10 cellular contexts compared by ENCODE assay signal in the genomic region with DNA sequence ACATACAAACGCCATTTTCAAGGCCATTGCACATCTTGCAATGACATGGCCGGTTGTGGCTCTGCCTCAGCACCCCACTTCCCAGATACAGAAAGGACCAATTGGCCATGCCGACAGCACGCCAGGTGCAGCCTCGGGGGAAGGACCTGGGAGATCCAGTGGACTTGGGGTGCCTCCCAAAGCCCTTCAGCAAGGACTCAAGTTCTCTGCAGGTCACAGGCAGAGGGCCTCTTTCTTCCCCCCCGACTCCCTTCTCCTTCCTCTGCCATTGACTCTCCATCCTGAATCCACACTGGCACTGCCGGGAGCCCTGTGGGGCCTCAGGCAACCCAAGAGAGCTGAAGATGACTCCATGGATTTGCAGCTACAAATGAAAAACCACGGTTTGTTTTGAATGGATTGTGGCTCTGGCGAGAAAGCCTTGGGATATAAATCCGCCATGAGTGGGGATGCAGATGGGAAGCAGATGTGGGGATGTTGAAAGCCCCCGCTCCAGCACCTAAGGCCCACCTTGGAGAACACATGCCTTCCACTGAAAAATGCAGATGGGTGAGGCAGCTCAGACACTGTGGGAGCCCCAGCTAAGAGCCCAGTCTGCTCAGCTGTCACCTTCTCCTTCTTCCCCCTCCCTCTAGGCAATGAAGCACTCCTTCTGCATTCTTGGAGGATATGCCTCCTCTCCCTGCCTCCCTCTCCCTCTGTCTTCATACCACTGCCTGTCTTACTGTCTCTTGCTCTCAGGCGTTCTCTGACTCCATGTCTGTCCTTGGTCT. TPM values are rescaled to one million over a fixed set of nuclear protein-coding genes. Genes with fewer than 3 reads are reported as not detected.
DNase-seq lines count a peak whose midpoint lies in the region; ATAC-seq and TF ChIP-seq lines count a peak whose summit lies in the region.
"Had no signal": no experiment of that assay in that cellular context is flagged by ENCODE, and none has a peak within 500 bp of the region (broad histone marks: within the 10 kb centered on the region; RNA-seq: fewer than 3 reads in every experiment).

No MANE protein-coding gene starts in this region.

- TF ChIP-seq EP300 in SK-N-SH (IDR thresholded peaks at IDR 0.05; ENCODE audit: borderline replicate concordance in 1 of 2, low read depth in 1 of 2, low read length in 1 of 2): no peak

- WGBS in SK-N-SH (ENCODE audit: low lambda C conversion rate): 87% methylated on average over 12 of the region's 12 CpGs
- 77% methylated on average over 12 of the region's 12 CpGs for WGBS in smooth muscle cell (ENCODE audit: low lambda C conversion rate)

- CTCF ChIA-PET in HEK293 (lab: Yijun Ruan, JAX): interaction anchor here (0.9 kb wide), 1 partner anchor 110 kb away, joined by 3 read pairs; no protein-coding TSS in a partner anchor
- CTCF ChIA-PET in SK-N-SH (lab: Yijun Ruan, JAX): interaction anchor here (0.9 to 3.6 kb wide), 5 partner anchors 9 to 147 kb away, joined by 3 to 17 read pairs (median 5); a partner anchor contains a TSS

- H2AFZ ChIP-seq in SK-N-SH (ENCODE audit: low read depth) (no peak overlapping the region), smooth muscle cell (ENCODE audit: low read depth) (no peak overlapping the region)

- H3K9me3 ChIP-seq in HEK293 (ENCODE audit: control insufficient read depth, insufficient read depth, low read depth, low read length) (no peaks in the 10 kb centered on the region), SK-N-SH (no peaks in the 10 kb centered on the region), smooth muscle cell (replicated peaks; ENCODE audit: low read depth) (no peaks in the 10 kb centered on the region)

- H3K27me3 ChIP-seq in SK-N-SH (ENCODE audit: insufficient read depth) (no peaks in the 10 kb centered on the region), foreskin keratinocyte (no peaks in the 10 kb centered on the region), smooth muscle cell (ENCODE audit: low read depth) (no peaks in the 10 kb centered on the region)

- TF ChIP-seq CTCF in HEK293 (tag by site-specific recombination; IDR thresholded peaks at IDR 0.05) (no peak), SK-N-SH (IDR thresholded peaks at IDR 0.05) (no peak), foreskin keratinocyte (conservative IDR thresholded peaks at IDR 0.05) (no peak), smooth muscle cell (IDR thresholded peaks at IDR 0.05; ENCODE audit: borderline replicate concordance, insufficient read depth, poor library complexity, severe bottlenecking) (no peak)

- peak overlapping the region; percentile 34; the same call in 1 of the 2 replicates for H3K27ac ChIP-seq in HEK293 (ENCODE audit: extremely low read depth, low read depth, low read length)
- H3K27ac ChIP-seq in SK-N-SH (ENCODE audit: low read depth in 2 of 2, low read length in 1 of 2): peak overlapping the region in 1 of 2 experiments; percentile 67; a peak in 2 of 4 replicates
- H3K27ac ChIP-seq in foreskin keratinocyte: no peak overlapping the region
- H3K27ac ChIP-seq in smooth muscle cell (ENCODE audit: low read depth): no peak overlapping the region
- H3K27ac ChIP-seq: C4-2B had no signal

- no peaks in the 10 kb centered on the region for H3K36me3 ChIP-seq in HEK293 (ENCODE audit: control insufficient read depth in 2 of 2, insufficient read depth in 1 of 2, low read length in 2 of 2)
- H3K36me3 ChIP-seq in SK-N-SH (replicated peaks in 1 of 2; ENCODE audit: control insufficient read depth in 1 of 2, insufficient read depth in 2 of 2, low read length in 1 of 2): no peaks in the 10 kb centered on the region
- H3K36me3 ChIP-seq in smooth muscle cell (ENCODE audit: low read depth): no peaks in the 10 kb centered on the region

- POLR2A ChIA-PET in HEK293 (lab: Yijun Ruan, JAX): no interaction called here
- POLR2A ChIA-PET in SK-N-SH (lab: Yijun Ruan, JAX): interaction anchor here (0.6 to 0.9 kb wide), 3 partner anchors 9 to 95 kb away, joined by 3 to 4 read pairs (median 3); no protein-coding TSS in a partner anchor

- H3K4me2 ChIP-seq in SK-N-SH: no peak overlapping the region
- H3K4me2 ChIP-seq in smooth muscle cell: peak overlapping the region; percentile 64

- H3F3A ChIP-seq in SK-N-SH (replicated peaks; ENCODE audit: insufficient read depth): peaks cover 15% of the 10 kb centered on the region
- H3F3A ChIP-seq in smooth muscle cell (ENCODE audit: low read depth): no peaks in the 10 kb centered on the region

- ATAC-seq in foreskin keratinocyte (peak; percentile 4), GM21367 (IDR thresholded peaks at IDR 0.05; ENCODE audit: unreplicated experiment) (no peak), HG02870 (IDR thresholded peaks at IDR 0.05; ENCODE audit: unreplicated experiment) (no peak), GM18517 (IDR thresholded peaks at IDR 0.05; ENCODE audit: unreplicated experiment) (no peak)

- H3K4me3 ChIP-seq in HEK293 (ENCODE audit: low read depth, low read length) (no peak overlapping the region), SK-N-SH (ENCODE audit: low read depth in 2 of 2, low read length in 1 of 2) (no peak overlapping the region), smooth muscle cell (no peak overlapping the region)

- H3K9me2 ChIP-seq in SK-N-SH: no peaks in the 10 kb centered on the region

- H4K20me1 ChIP-seq in SK-N-SH (ENCODE audit: insufficient read depth) (no peaks in the 10 kb centered on the region), smooth muscle cell (ENCODE audit: low read depth) (no peaks in the 10 kb centered on the region)

- H3K79me2 ChIP-seq in SK-N-SH (ENCODE audit: insufficient read depth): no peaks in the 10 kb centered on the region
- H3K79me2 ChIP-seq in smooth muscle cell (ENCODE audit: low read depth): no peaks in the 10 kb centered on the region

- peaks cover 12% of the 10 kb centered on the region for H3K4me1 ChIP-seq in HEK293 (ENCODE audit: control insufficient read depth, insufficient read depth, low read length)
- peaks cover 21 to 29% of the 10 kb centered on the region in 2 experiments for H3K4me1 ChIP-seq in SK-N-SH (ENCODE audit: control insufficient read depth in 1 of 2, insufficient read depth in 2 of 2, low read depth in 1 of 2, low read length in 1 of 2)
- H3K4me1 ChIP-seq in foreskin keratinocyte: peaks cover 35% of the 10 kb centered on the region
- H3K4me1 ChIP-seq in smooth muscle cell (ENCODE audit: low read depth): peaks cover 16% of the 10 kb centered on the region

- no peak overlapping the region for H3K9ac ChIP-seq in SK-N-SH
- no peak overlapping the region for H3K9ac ChIP-seq in smooth muscle cell (ENCODE audit: low read depth)

- peak; percentile 44 for DNase-seq in SK-N-SH
- no peak for DNase-seq in foreskin keratinocyte
- no peak for DNase-seq in smooth muscle cell (lab: John Stamatoyannopoulos, UW; ENCODE audit: unreplicated experiment)
- DNase-seq: activated CD8-positive, alpha-beta memory T cell treated with anti-CD3 and anti-CD28 coated beads for 24 hours; SW 1271 had no signal

- no peak for TF ChIP-seq RAD21 in SK-N-SH (IDR thresholded peaks at IDR 0.05; ENCODE audit: low read length)

TF ChIP-seq in HEK293, 187 proteins besides CTCF, POLR2A, EP300 and RAD21 (continues in another document):
- TF ChIP-seq, protein P1, sequence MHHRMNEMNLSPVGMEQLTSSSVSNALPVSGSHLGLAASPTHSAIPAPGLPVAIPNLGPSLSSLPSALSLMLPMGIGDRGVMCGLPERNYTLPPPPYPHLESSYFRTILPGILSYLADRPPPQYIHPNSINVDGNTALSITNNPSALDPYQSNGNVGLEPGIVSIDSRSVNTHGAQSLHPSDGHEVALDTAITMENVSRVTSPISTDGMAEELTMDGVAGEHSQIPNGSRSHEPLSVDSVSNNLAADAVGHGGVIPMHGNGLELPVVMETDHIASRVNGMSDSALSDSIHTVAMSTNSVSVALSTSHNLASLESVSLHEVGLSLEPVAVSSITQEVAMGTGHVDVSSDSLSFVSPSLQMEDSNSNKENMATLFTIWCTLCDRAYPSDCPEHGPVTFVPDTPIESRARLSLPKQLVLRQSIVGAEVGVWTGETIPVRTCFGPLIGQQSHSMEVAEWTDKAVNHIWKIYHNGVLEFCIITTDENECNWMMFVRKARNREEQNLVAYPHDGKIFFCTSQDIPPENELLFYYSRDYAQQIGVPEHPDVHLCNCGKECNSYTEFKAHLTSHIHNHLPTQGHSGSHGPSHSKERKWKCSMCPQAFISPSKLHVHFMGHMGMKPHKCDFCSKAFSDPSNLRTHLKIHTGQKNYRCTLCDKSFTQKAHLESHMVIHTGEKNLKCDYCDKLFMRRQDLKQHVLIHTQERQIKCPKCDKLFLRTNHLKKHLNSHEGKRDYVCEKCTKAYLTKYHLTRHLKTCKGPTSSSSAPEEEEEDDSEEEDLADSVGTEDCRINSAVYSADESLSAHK (tag by site-specific recombination; IDR thresholded peaks at IDR 0.05): no peak
- no peak for TF ChIP-seq KLF1 (tag by site-specific recombination; IDR thresholded peaks at IDR 0.05)

TF ChIP-seq in SK-N-SH, 30 proteins besides CTCF, POLR2A, EP300 and RAD21:
- TF ChIP-seq FOSL2 (IDR thresholded peaks at IDR 0.05; ENCODE audit: borderline replicate concordance, low read depth) (no peak), RXRA (IDR thresholded peaks at IDR 0.05; ENCODE audit: borderline replicate concordance, low read depth) (no peak), POLR2AphosphoS5 (IDR thresholded peaks at IDR 0.05; ENCODE audit: low read depth, low read length) (peak; percentile 18; the same call in 1 of the 2 replicates), YY1 (IDR thresholded peaks at IDR 0.05; ENCODE audit: low read depth) (no peak), NRF1 (IDR thresholded peaks at IDR 0.05; ENCODE audit: low read depth, low read length) (no peak), NFIC (IDR thresholded peaks at IDR 0.05; ENCODE audit: borderline replicate concordance) (no peak)
- TF ChIP-seq, protein P2, sequence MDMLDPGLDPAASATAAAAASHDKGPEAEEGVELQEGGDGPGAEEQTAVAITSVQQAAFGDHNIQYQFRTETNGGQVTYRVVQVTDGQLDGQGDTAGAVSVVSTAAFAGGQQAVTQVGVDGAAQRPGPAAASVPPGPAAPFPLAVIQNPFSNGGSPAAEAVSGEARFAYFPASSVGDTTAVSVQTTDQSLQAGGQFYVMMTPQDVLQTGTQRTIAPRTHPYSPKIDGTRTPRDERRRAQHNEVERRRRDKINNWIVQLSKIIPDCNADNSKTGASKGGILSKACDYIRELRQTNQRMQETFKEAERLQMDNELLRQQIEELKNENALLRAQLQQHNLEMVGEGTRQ (IDR thresholded peaks at IDR 0.05; ENCODE audit: borderline replicate concordance, low read depth, low read length): no peak

RNA-seq across cellular contexts. Expression of a gene that starts 35.2 kb away (rescaled TPM):
- polyA plus RNA-seq in SK-N-SH (2012; rRNA removed): 34.4 and 58.8 TPM in 2 replicates
- polyA plus RNA-seq in SK-N-SH (2012; cell fraction: cytosol; rRNA removed): 30.9 and 41.3 TPM in 2 replicates
- 136 and 138 TPM in 2 replicates for polyA plus RNA-seq in SK-N-SH (2012; cell fraction: nucleus; rRNA removed)
- 78.2 and 131 TPM in 2 replicates for total RNA-seq in foreskin keratinocyte
- 26.5 and 35.0 TPM in 2 replicates for polyA plus RNA-seq in foreskin keratinocyte
- total RNA-seq in smooth muscle cell: 103 and 108 TPM in 2 replicates
- 74.2 and 90.1 TPM in 2 replicates for polyA plus RNA-seq in smooth muscle cell
